In genomic region chr10:93496322-93497041, GRCh38 we compare ENCODE assay signal across 1 cellular context.
A peak's percentile ranks its signal among the peaks of the same experiment; 100 is the strongest.
TF ChIP-seq lines count a peak whose summit lies in the region.

Gene CEP55 (plus strand): TSS chr10:93496612. CDS start chr10:93500052, 3,440 bp downstream.

TF ChIP-seq in HepG2, 621 proteins besides CTCF, POLR2A, EP300 and RAD21 (continued from another document and continues in another):
- no peak for TF ChIP-seq DZIP1 (CRISPR knock-in tag; IDR thresholded peaks at IDR 0.05)
- TF ChIP-seq ZNF205 (CRISPR knock-in tag; IDR thresholded peaks at IDR 0.05) = no peak
- no peak for TF ChIP-seq ZNF33A (CRISPR knock-in tag; IDR thresholded peaks at IDR 0.05; ENCODE audit: borderline replicate concordance)
- TF ChIP-seq, protein P1, sequence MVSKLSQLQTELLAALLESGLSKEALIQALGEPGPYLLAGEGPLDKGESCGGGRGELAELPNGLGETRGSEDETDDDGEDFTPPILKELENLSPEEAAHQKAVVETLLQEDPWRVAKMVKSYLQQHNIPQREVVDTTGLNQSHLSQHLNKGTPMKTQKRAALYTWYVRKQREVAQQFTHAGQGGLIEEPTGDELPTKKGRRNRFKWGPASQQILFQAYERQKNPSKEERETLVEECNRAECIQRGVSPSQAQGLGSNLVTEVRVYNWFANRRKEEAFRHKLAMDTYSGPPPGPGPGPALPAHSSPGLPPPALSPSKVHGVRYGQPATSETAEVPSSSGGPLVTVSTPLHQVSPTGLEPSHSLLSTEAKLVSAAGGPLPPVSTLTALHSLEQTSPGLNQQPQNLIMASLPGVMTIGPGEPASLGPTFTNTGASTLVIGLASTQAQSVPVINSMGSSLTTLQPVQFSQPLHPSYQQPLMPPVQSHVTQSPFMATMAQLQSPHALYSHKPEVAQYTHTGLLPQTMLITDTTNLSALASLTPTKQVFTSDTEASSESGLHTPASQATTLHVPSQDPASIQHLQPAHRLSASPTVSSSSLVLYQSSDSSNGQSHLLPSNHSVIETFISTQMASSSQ (IDR thresholded peaks at IDR 0.05; ENCODE audit: low read depth) = no peak
- TF ChIP-seq, protein P1 (CRISPR knock-in tag; IDR thresholded peaks at IDR 0.05; ENCODE audit: borderline replicate concordance) = no peak
- no peak for TF ChIP-seq ZNF546 (CRISPR knock-in tag; conservative IDR thresholded peaks at IDR 0.05)
- peak; percentile 81; the same call in 1 of the 2 replicates for TF ChIP-seq KMT2B (CRISPR knock-in tag; IDR thresholded peaks at IDR 0.05)
- no peak for TF ChIP-seq ZNF7 (CRISPR knock-in tag; IDR thresholded peaks at IDR 0.05)
- TF ChIP-seq RFXAP (CRISPR knock-in tag; IDR thresholded peaks at IDR 0.05; ENCODE audit: borderline replicate concordance) = peak; percentile 58; the same call in 1 of the 2 replicates
- TF ChIP-seq, protein P2, sequence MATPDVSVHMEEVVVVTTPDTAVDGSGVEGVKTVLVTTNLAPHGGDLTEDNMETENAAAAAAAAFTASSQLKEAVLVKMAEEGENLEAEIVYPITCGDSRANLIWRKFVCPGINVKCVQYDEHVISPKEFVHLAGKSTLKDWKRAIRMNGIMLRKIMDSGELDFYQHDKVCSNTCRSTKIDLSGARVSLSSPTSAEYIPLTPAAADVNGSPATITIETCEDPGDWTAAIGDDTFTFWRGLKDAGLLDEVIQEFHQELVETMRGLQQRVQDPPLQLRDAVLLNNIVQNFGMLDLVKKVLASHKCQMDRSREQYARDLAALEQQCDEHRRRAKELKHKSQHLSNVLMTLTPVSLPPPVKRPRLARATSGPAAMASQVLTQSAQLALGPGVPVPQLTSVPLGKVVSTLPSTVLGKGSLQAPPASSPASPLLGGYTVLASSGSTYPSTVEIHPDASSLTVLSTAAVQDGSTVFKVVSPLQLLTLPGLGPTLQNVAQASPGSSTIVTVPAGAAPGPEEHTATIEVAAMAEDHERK (CRISPR knock-in tag; IDR thresholded peaks at IDR 0.05; ENCODE audit: low read depth) = peak; percentile 82
- TF ChIP-seq ZSCAN29 (CRISPR knock-in tag; conservative IDR thresholded peaks at IDR 0.05) = no peak
- TF ChIP-seq, protein P3, sequence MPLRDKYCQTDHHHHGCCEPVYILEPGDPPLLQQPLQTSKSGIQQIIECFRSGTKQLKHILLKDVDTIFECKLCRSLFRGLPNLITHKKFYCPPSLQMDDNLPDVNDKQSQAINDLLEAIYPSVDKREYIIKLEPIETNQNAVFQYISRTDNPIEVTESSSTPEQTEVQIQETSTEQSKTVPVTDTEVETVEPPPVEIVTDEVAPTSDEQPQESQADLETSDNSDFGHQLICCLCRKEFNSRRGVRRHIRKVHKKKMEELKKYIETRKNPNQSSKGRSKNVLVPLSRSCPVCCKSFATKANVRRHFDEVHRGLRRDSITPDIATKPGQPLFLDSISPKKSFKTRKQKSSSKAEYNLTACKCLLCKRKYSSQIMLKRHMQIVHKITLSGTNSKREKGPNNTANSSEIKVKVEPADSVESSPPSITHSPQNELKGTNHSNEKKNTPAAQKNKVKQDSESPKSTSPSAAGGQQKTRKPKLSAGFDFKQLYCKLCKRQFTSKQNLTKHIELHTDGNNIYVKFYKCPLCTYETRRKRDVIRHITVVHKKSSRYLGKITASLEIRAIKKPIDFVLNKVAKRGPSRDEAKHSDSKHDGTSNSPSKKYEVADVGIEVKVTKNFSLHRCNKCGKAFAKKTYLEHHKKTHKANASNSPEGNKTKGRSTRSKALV (CRISPR knock-in tag; IDR thresholded peaks at IDR 0.05) = no peak
- TF ChIP-seq ZNF619 (CRISPR knock-in tag; IDR thresholded peaks at IDR 0.05) = 0 out of 2 replicates have a peak, but pooled peaks have one; percentile 34
- TF ChIP-seq ARNT2 (CRISPR knock-in tag; IDR thresholded peaks at IDR 0.05; ENCODE audit: low read depth) = peak; percentile 98
- peak; percentile 89 for TF ChIP-seq ZNF780A (CRISPR knock-in tag; IDR thresholded peaks at IDR 0.05)
- TF ChIP-seq SATB2 (CRISPR knock-in tag; IDR thresholded peaks at IDR 0.05) = no peak
- TF ChIP-seq HNRNPH1 (optimal IDR thresholded peaks at IDR 0.05; ENCODE audit: low read depth, low read length) = no peak
- TF ChIP-seq ZC3H13 (CRISPR knock-in tag; IDR thresholded peaks at IDR 0.05) = peak; percentile 93
- TF ChIP-seq SP1 (IDR thresholded peaks at IDR 0.05) = no peak
- peak; percentile 81 for TF ChIP-seq SP1 (CRISPR knock-in tag; IDR thresholded peaks at IDR 0.05)
- peak; percentile 68; the same call in 1 of the 2 replicates for TF ChIP-seq ZGPAT (CRISPR knock-in tag; IDR thresholded peaks at IDR 0.05)
- TF ChIP-seq ZNF501 (CRISPR knock-in tag; IDR thresholded peaks at IDR 0.05) = peak; percentile 77
- TF ChIP-seq NFYC (CRISPR knock-in tag; IDR thresholded peaks at IDR 0.05) = peak; percentile 86
- peak; percentile 21 for TF ChIP-seq YY1 (IDR thresholded peaks at IDR 0.05; ENCODE audit: insufficient read depth, insufficient replicate concordance, low read depth, low read length)
- TF ChIP-seq TAF1 (CRISPR knock-in tag; IDR thresholded peaks at IDR 0.05) = peak; percentile 72
- no peak for TF ChIP-seq PREB (CRISPR knock-in tag; IDR thresholded peaks at IDR 0.05)
- TF ChIP-seq, protein P4, sequence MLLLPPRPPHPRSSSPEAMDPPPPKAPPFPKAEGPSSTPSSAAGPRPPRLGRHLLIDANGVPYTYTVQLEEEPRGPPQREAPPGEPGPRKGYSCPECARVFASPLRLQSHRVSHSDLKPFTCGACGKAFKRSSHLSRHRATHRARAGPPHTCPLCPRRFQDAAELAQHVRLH (CRISPR knock-in tag; IDR thresholded peaks at IDR 0.05; ENCODE audit: borderline replicate concordance, low read depth) = no peak
- TF ChIP-seq RARG (CRISPR knock-in tag; IDR thresholded peaks at IDR 0.05; ENCODE audit: low read depth) = no peak
- TF ChIP-seq GABPA (IDR thresholded peaks at IDR 0.05; ENCODE audit: low read depth, low read length) = peak; percentile 80
- peak; percentile 87 for TF ChIP-seq GABPA (CRISPR knock-in tag; IDR thresholded peaks at IDR 0.05; ENCODE audit: low read depth)
- TF ChIP-seq, protein P5, sequence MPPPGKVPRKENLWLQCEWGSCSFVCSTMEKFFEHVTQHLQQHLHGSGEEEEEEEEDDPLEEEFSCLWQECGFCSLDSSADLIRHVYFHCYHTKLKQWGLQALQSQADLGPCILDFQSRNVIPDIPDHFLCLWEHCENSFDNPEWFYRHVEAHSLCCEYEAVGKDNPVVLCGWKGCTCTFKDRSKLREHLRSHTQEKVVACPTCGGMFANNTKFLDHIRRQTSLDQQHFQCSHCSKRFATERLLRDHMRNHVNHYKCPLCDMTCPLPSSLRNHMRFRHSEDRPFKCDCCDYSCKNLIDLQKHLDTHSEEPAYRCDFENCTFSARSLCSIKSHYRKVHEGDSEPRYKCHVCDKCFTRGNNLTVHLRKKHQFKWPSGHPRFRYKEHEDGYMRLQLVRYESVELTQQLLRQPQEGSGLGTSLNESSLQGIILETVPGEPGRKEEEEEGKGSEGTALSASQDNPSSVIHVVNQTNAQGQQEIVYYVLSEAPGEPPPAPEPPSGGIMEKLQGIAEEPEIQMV (CRISPR knock-in tag; IDR thresholded peaks at IDR 0.05; ENCODE audit: low read depth) = 0 out of 2 replicates have a peak, but pooled peaks have one; percentile 7
- TF ChIP-seq ZC3H4 (CRISPR knock-in tag; IDR thresholded peaks at IDR 0.05; ENCODE audit: borderline replicate concordance) = no peak
- 0 out of 2 replicates have a peak, but pooled peaks have one; percentile 44 for TF ChIP-seq TOE1 (CRISPR knock-in tag; IDR thresholded peaks at IDR 0.05)
- 0 out of 2 replicates have a peak, but pooled peaks have one; percentile 70 for TF ChIP-seq ZNF331 (CRISPR knock-in tag; IDR thresholded peaks at IDR 0.05)
- peak; percentile 55 for TF ChIP-seq XRCC5 (optimal IDR thresholded peaks at IDR 0.05; ENCODE audit: low read length)
- TF ChIP-seq IKZF4 (CRISPR knock-in tag; IDR thresholded peaks at IDR 0.05; ENCODE audit: borderline replicate concordance, low read depth, not compliant biosample characterization) = no peak
- no peak for TF ChIP-seq KLF15 (CRISPR knock-in tag; IDR thresholded peaks at IDR 0.05; ENCODE audit: borderline replicate concordance)
- TF ChIP-seq RAD51 (IDR thresholded peaks at IDR 0.05; ENCODE audit: borderline replicate concordance) = no peak
- TF ChIP-seq, protein P6, sequence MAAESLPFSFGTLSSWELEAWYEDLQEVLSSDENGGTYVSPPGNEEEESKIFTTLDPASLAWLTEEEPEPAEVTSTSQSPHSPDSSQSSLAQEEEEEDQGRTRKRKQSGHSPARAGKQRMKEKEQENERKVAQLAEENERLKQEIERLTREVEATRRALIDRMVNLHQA (CRISPR knock-in tag; IDR thresholded peaks at IDR 0.05) = no peak
- TF ChIP-seq ELF1 (CRISPR knock-in tag; IDR thresholded peaks at IDR 0.05) = peak; percentile 86
- peak; percentile 71; the same call in 1 of the 2 replicates for TF ChIP-seq JDP2 (CRISPR knock-in tag; IDR thresholded peaks at IDR 0.05; ENCODE audit: borderline replicate concordance)
- TF ChIP-seq, protein P7, sequence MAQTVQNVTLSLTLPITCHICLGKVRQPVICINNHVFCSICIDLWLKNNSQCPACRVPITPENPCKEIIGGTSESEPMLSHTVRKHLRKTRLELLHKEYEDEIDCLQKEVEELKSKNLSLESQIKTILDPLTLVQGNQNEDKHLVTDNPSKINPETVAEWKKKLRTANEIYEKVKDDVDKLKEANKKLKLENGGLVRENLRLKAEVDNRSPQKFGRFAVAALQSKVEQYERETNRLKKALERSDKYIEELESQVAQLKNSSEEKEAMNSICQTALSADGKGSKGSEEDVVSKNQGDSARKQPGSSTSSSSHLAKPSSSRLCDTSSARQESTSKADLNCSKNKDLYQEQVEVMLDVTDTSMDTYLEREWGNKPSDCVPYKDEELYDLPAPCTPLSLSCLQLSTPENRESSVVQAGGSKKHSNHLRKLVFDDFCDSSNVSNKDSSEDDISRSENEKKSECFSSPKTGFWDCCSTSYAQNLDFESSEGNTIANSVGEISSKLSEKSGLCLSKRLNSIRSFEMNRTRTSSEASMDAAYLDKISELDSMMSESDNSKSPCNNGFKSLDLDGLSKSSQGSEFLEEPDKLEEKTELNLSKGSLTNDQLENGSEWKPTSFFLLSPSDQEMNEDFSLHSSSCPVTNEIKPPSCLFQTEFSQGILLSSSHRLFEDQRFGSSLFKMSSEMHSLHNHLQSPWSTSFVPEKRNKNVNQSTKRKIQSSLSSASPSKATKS (CRISPR knock-in tag; IDR thresholded peaks at IDR 0.05) = no peak
- no peak for TF ChIP-seq RFX1 (IDR thresholded peaks at IDR 0.05)
- peak; percentile 98 for TF ChIP-seq REL (CRISPR knock-in tag; conservative IDR thresholded peaks at IDR 0.05)
- TF ChIP-seq ZNF382 (CRISPR knock-in tag; IDR thresholded peaks at IDR 0.05; ENCODE audit: borderline replicate concordance) = no peak
- TF ChIP-seq ZNF354B (CRISPR knock-in tag; IDR thresholded peaks at IDR 0.05) = peak; percentile 62; the same call in 1 of the 2 replicates
- TF ChIP-seq ZNF570 (CRISPR knock-in tag; IDR thresholded peaks at IDR 0.05; ENCODE audit: borderline replicate concordance) = no peak; the same call in 1 of the 2 replicates
- no peak for TF ChIP-seq HMG20A (CRISPR knock-in tag; IDR thresholded peaks at IDR 0.05; ENCODE audit: borderline replicate concordance)
- no peak for TF ChIP-seq GZF1 (CRISPR knock-in tag; IDR thresholded peaks at IDR 0.05)
- TF ChIP-seq SPEN (CRISPR knock-in tag; IDR thresholded peaks at IDR 0.05; ENCODE audit: low read depth) = no peak
- no peak for TF ChIP-seq HCFC1 (IDR thresholded peaks at IDR 0.05; ENCODE audit: low read depth, low read length)
- 0 out of 2 replicates have a peak, but pooled peaks have one; percentile 36 for TF ChIP-seq BRCA1 (CRISPR knock-in tag; IDR thresholded peaks at IDR 0.05)
- TF ChIP-seq ZBTB20 (CRISPR knock-in tag; IDR thresholded peaks at IDR 0.05; ENCODE audit: borderline replicate concordance, low read depth) = no peak
